32 cellular contexts compared by ENCODE assay signal in the genomic region with DNA sequence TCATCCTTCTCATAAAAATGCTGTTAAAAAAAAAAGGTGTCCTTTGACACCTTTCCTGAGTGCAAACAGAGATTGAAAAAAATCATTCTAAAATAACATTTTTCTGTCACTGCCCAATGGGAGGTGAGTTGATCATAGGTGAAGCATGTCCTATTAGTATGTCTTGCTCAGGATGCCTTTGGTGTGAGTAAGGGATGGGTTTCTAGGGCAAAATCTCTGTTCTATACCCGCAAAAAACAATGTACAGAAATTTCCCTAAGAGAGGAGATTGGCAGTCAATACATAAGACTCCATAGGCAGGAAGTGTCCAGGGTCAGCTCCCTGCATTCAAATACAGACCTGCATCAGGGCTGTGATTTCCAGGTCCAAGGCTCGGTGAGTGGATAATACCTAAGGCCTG.
"Had no signal": no experiment of that assay in that cellular context is flagged by ENCODE, and none has a peak within 500 bp of the region (broad histone marks: within the 10 kb centered on the region; RNA-seq: fewer than 3 reads in every experiment).

No MANE protein-coding gene starts in this region.

- H3K36me3 ChIP-seq: adrenal gland, breast epithelium, MG63, WERI-Rb-1 had no signal

- H3K4me1 ChIP-seq: adrenal gland, body of pancreas, breast epithelium had no signal

- H3K4me2 ChIP-seq: PC-9 had no signal

- H2AFZ ChIP-seq: PC-9 had no signal

- H3K27me3 Mint-ChIP-seq: activated CD8-positive, alpha-beta T cell treated with anti-CD3 and anti-CD28 coated beads for 36 hours had no signal

- H3K9me3 Mint-ChIP-seq: activated CD8-positive, alpha-beta T cell treated with anti-CD3 and anti-CD28 coated beads for 36 hours; activated naive CD4-positive, alpha-beta T cell treated with anti-CD3 and anti-CD28 coated beads for 36 hours; activated naive CD4-positive, alpha-beta T cell treated with anti-CD3 and anti-CD28 coated beads, Interleukin-2, amount 50 U/mL, for 72 hours; activated T-cell treated with anti-CD3 and anti-CD28 coated beads, Interleukin-2, amount 50 U/mL, for 4 hours; activated T-helper 1 cell treated with anti-CD3 and anti-CD28 coated beads, Interleukin-12 subunit alpha, Interleukin-12 subunit beta, Interleukin-2, Interleukin-4 antibody, amounts not matched to agents 30 ng/mL and 10 ng/mL and 1 ng/mL, durations not matched to agents 14 hours and 24 hours and 36 hours had no signal

- H3K36me3 Mint-ChIP-seq: activated naive CD4-positive, alpha-beta T cell treated with anti-CD3 and anti-CD28 coated beads, Interleukin-2, amount 50 U/mL, for 72 hours had no signal

- H3K27me3 ChIP-seq: adrenal gland, body of pancreas, breast epithelium, MG63 had no signal

- H3K27ac Mint-ChIP-seq: activated CD8-positive, alpha-beta T cell treated with anti-CD3 and anti-CD28 coated beads for 36 hours; activated naive CD4-positive, alpha-beta T cell treated with anti-CD3 and anti-CD28 coated beads for 36 hours; activated naive CD4-positive, alpha-beta T cell treated with anti-CD3 and anti-CD28 coated beads, Interleukin-2, amount 50 U/mL, for 72 hours; activated T-helper 1 cell treated with anti-CD3 and anti-CD28 coated beads, Interleukin-12 subunit alpha, Interleukin-12 subunit beta, Interleukin-2, Interleukin-4 antibody, amounts not matched to agents 30 ng/mL and 10 ng/mL and 1 ng/mL, durations not matched to agents 14 hours and 24 hours and 36 hours had no signal

- ATAC-seq: activated CD8-positive, alpha-beta T cell treated with anti-CD3 and anti-CD28 coated beads for 36 hours; activated naive CD4-positive, alpha-beta T cell treated with anti-CD3 and anti-CD28 coated beads, Interleukin-2, amount 50 U/mL, for 72 hours; activated T-cell treated with anti-CD3 and anti-CD28 coated beads, Interleukin-2, amount 50 U/mL, for 4 hours; body of pancreas had no signal

- H3K4me3 Mint-ChIP-seq: activated CD8-positive, alpha-beta T cell treated with anti-CD3 and anti-CD28 coated beads for 36 hours; activated naive CD4-positive, alpha-beta T cell treated with anti-CD3 and anti-CD28 coated beads for 36 hours; activated T-cell treated with anti-CD3 and anti-CD28 coated beads, Interleukin-2, amount 50 U/mL, for 4 hours; activated T-helper 1 cell treated with anti-CD3 and anti-CD28 coated beads, Interleukin-12 subunit alpha, Interleukin-12 subunit beta, Interleukin-2, Interleukin-4 antibody, amounts not matched to agents 30 ng/mL and 10 ng/mL and 1 ng/mL, durations not matched to agents 14 hours and 24 hours and 36 hours had no signal

- H3K27ac ChIP-seq: adrenal gland, body of pancreas, breast epithelium, PC-9, RWPE1, SK-N-MC, WERI-Rb-1 had no signal

- H3K9me3 ChIP-seq: adrenal gland, body of pancreas, breast epithelium, MG63 had no signal

- DNase-seq: activated CD4-positive, alpha-beta T cell treated with anti-CD3 and anti-CD28 coated beads for 1 hour; activated CD4-positive, alpha-beta T cell treated with anti-CD3 and anti-CD28 coated beads for 48 hours; activated CD4-positive, alpha-beta T cell treated with anti-CD3 and anti-CD28 coated beads, Interleukin-2, amount 50 U/mL, for 4 hours; activated CD4-positive, CD25-positive, alpha-beta regulatory T cell; activated CD8-positive, alpha-beta T cell treated with anti-CD3 and anti-CD28 coated beads for 36 hours; activated gamma-delta T cell treated with Interleukin-2 at 50 U/mL for 16 hours; activated naive CD4-positive, alpha-beta T cell treated with anti-CD3 and anti-CD28 coated beads for 36 hours; activated T-cell treated with anti-CD3 and anti-CD28 coated beads, Interleukin-2, amount 50 U/mL, for 4 hours; adrenal gland; body of pancreas; caudate nucleus; cerebellar nuclear complex; Kasumi-1; MG63; NCI-H1048; NCI-H1105 treated with DMSO at 0.1 percent for 48 hours; NCI-H1436; NCI-H1694; NCI-H1930; NCI-H2081 treated with DMSO at 0.1 percent for 48 hours; NCI-H226; NCI-H446 treated with DMSO at 0.1 percent for 48 hours; NCI-H524; PC-9; Right ventricle myocardium superior; T1000; WERI-Rb-1 had no signal

- H3K4me3 ChIP-seq: adrenal gland, body of pancreas, breast epithelium, MG63, PC-9, SK-N-MC had no signal
